ENCODE assay signal across 7 cellular contexts in the genomic region with DNA sequence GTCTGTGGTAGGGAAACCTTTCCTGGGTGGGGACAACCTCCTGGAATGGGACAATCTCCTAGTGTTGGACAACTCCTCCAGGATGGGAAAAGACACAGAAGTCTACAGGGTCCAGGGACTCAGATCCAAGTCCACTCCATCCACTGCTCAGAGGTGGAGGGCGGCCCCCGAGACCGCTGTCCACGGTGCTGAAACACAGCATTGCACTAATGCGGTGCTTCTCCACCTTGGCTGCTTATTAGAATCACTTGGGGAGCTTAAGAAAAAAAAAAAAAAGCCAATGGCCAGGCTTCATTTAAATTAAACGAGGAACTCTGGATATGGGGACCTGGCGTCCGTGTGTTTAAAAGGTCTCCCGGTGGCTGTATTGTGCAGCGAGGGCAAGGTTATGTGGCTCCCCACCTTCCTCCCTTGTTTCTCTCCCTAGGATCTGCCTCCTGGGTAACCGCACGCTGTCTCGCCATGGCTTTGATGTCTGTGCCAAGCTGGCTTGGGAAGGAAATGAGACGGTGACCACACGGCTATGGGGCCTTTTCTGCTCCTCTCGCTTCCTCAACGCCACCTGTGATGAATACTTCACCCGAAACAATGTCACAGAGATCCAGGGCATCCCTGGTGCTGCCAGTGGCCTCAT. TPM values are rescaled to one million over a fixed set of nuclear protein-coding genes. Genes with fewer than 3 reads are reported as not detected.
DNase-seq lines count a peak whose midpoint lies in the region; ATAC-seq and TF ChIP-seq lines count a peak whose summit lies in the region.

No MANE protein-coding gene starts in this region.

- peak; percentile 52 for ATAC-seq in central memory CD8-positive, alpha-beta T cell (replicated peaks; ENCODE audit: extremely low read depth, poor library complexity, severe bottlenecking)
- ATAC-seq in GM21786 (IDR thresholded peaks at IDR 0.05; ENCODE audit: unreplicated experiment) (no peak), GM19328 (IDR thresholded peaks at IDR 0.05; ENCODE audit: unreplicated experiment) (no peak)

- H3K36me3 Mint-ChIP-seq in HFFc6 (ENCODE audit: low read depth) = no peaks in the 10 kb centered on the region
- H3K36me3 Mint-ChIP-seq in central memory CD8-positive, alpha-beta T cell (ENCODE audit: insufficient read depth) = no peaks in the 10 kb centered on the region

- peaks cover 27% of the 10 kb centered on the region for H3K27me3 Mint-ChIP-seq in HFFc6 (ENCODE audit: insufficient read depth)
- peaks cover 55% of the 10 kb centered on the region for H3K27me3 Mint-ChIP-seq in central memory CD8-positive, alpha-beta T cell

- no peak overlapping the region for H3K27ac Mint-ChIP-seq in HFFc6
- no peak overlapping the region for H3K27ac Mint-ChIP-seq in central memory CD8-positive, alpha-beta T cell (ENCODE audit: low read depth)

- TF ChIP-seq CTCF in HFFc6 (IDR thresholded peaks at IDR 0.05) = no peak

- H3K9me3 Mint-ChIP-seq in HFFc6 = no peaks in the 10 kb centered on the region
- H3K9me3 Mint-ChIP-seq in central memory CD8-positive, alpha-beta T cell = no peaks in the 10 kb centered on the region

- no peak overlapping the region for H3K4me3 Mint-ChIP-seq in HFFc6
- H3K4me3 Mint-ChIP-seq in central memory CD8-positive, alpha-beta T cell = no peak overlapping the region

- DNase-seq in HFFc6 (peak; percentile 24), SW480 (ENCODE audit: low spot score) (peak; percentile 86), NCI-H128 (lab: John Stamatoyannopoulos, UW; ENCODE audit: unreplicated experiment) (no peak)
- no peak for DNase-seq in central memory CD8-positive, alpha-beta T cell (ENCODE audit: low spot score in 2 of 2)
- peak; percentile 65 for DNase-seq in stimulated activated CD4-positive, alpha-beta T cell treated with anti-CD3 and anti-CD28 coated beads, Interleukin-15, amount 100 ng/mL, for 24 hours

- no peaks in the 10 kb centered on the region for H3K4me1 Mint-ChIP-seq in HFFc6 (ENCODE audit: low read depth)
- no peaks in the 10 kb centered on the region for H3K4me1 Mint-ChIP-seq in central memory CD8-positive, alpha-beta T cell

RNA-seq across cellular contexts. Expression of a gene that starts 12.0 kb away (rescaled TPM):
- total RNA-seq in HFFc6 (2021; fragmentation: NEBNext Ultra II Directional; extraction: Animal tissue kit (Norgen Biotek cat#: 25700)) = under 1 TPM in 5 of 6 experiments, not detected in 1; 0.18 to 0.82 (median 0.52) TPM

RNA-seq across cellular contexts. Expression of a gene that starts 32.3 kb away (rescaled TPM):
- not detected for total RNA-seq in HFFc6 (2021; fragmentation: NEBNext Ultra II Directional; extraction: Animal tissue kit (Norgen Biotek cat#: 25700))

RNA-seq across cellular contexts. Expression of a gene that starts 48.7 kb away (rescaled TPM):
- total RNA-seq in HFFc6 (2021; fragmentation: NEBNext Ultra II Directional; extraction: Animal tissue kit (Norgen Biotek cat#: 25700)) = 10 to 100 TPM; 15.3 to 25.1 (median 23.2) TPM

Comparison
In these comparisons a context has a peak if more than half of its experiments do, and no peak if none do; other contexts are left out.
1. DNase-seq: peak in HFFc6 (single experiment), SW480 (single experiment) and stimulated activated CD4-positive, alpha-beta T cell treated with anti-CD3 and anti-CD28 coated beads, Interleukin-15, amount 100 ng/mL, for 24 hours (single experiment); none in central memory CD8-positive, alpha-beta T cell (0 of 2) and NCI-H128 (single experiment).